Comparison of ENCODE assay signal across 12 cellular contexts in the genomic region with DNA sequence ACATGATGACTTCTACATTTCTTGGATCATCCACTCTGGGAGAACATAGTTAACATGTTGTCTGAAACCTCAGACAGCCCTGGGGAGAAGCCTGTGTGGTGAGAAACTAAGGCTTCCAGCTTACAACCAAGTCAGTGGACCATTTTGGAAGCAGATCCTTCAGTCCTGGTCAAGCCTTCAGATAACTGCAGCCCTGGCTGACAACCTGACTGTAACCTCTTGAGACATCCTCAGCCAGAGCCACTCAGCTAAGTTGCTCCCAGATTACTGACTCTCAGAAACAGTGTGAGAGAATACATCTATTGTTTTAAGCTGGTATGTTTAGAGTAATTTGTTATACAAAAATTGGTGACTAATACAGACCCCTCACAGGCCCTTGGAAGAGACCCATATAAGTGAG.
"Had no signal": no experiment of that assay in that cellular context is flagged by ENCODE, and none has a peak within 500 bp of the region (broad histone marks: within the 10 kb centered on the region; RNA-seq: fewer than 3 reads in every experiment).

No MANE protein-coding gene starts in this region.

- H3K9me3 ChIP-seq: esophagus muscularis mucosa, tibial artery had no signal

- H3K27ac ChIP-seq: esophagus muscularis mucosa, tibial artery had no signal

- ATAC-seq: stimulated activated naive CD8-positive, alpha-beta T cell treated with anti-CD3 and anti-CD28 coated beads, Interleukin-15, amount 100 ng/mL, for 72 hours had no signal

- H3K4me1 ChIP-seq: tibial artery had no signal

- H3K27me3 ChIP-seq: esophagus muscularis mucosa, tibial artery had no signal

- DNase-seq: activated CD4-positive, alpha-beta memory T cell treated with anti-CD3 and anti-CD28 coated beads, Interleukin-2, amount 10 ng/mL, durations not matched to agents 7 days and 5 days; activated CD4-positive, CD25-positive, alpha-beta regulatory T cell treated with anti-CD3 and anti-CD28 coated beads, Interleukin-2, amount 50 U/mL, for 72 hours; activated gamma-delta T cell; activated T-cell treated with anti-CD3 and anti-CD28 coated beads, Interleukin-2, amount 50 U/mL, for 48 hours; hippocampal formation; left cardiac atrium; nephron progenitor cell; stimulated activated CD4-positive, alpha-beta T cell treated with anti-CD3 and anti-CD28 coated beads, Interleukin-15, amount 100 ng/mL, for 24 hours; stimulated activated CD4-positive, alpha-beta T cell treated with anti-CD3 and anti-CD28 coated beads, Interleukin-4, amount 100 ng/mL, for 24 hours; stimulated activated naive CD8-positive, alpha-beta T cell treated with anti-CD3 and anti-CD28 coated beads, Interleukin-15, amount 100 ng/mL, for 72 hours; tibial artery had no signal

- H3K36me3 ChIP-seq: esophagus muscularis mucosa, tibial artery had no signal

- H3K4me3 ChIP-seq: esophagus muscularis mucosa, tibial artery had no signal
